In genomic region chr9:121821326-121821725, GRCh38 we compare ENCODE assay signal across 20 cellular contexts.
DNase-seq lines count a peak whose midpoint lies in the region; ATAC-seq, FAIRE-seq and TF ChIP-seq lines count a peak whose summit lies in the region.
"Had no signal": no experiment of that assay in that cellular context is flagged by ENCODE, and none has a peak within 500 bp of the region (broad histone marks: within the 10 kb centered on the region; RNA-seq: fewer than 3 reads in every experiment).

No MANE protein-coding gene starts in this region.

- TF ChIP-seq POLR2A in H1 (IDR thresholded peaks at IDR 0.05; ENCODE audit: control extremely low read depth in 1 of 2, low read depth in 2 of 2, low read length in 2 of 2) = no peak

- H2BK15ac ChIP-seq in H1 (ENCODE audit: low read length) = 0 out of 2 replicates have a peak overlapping the region, but pooled peaks have one; percentile 31

- no peaks in the 10 kb centered on the region for H3K9me3 Mint-ChIP-seq in activated CD4-positive, alpha-beta memory T cell treated with anti-CD3 and anti-CD28 coated beads, Interleukin-2, amount 10 ng/mL, durations not matched to agents 7 days and 5 days
- H3K9me3 Mint-ChIP-seq in activated CD4-positive, alpha-beta memory T cell treated with anti-CD3 and anti-CD28 coated beads for 36 hours = no peaks in the 10 kb centered on the region
- H3K9me3 Mint-ChIP-seq in osteocyte (ENCODE audit: unreplicated experiment) = no peaks in the 10 kb centered on the region
- H3K9me3 Mint-ChIP-seq: CD4-positive, CD25-positive, alpha-beta regulatory T cell had no signal

- H3K4me1 Mint-ChIP-seq in activated CD4-positive, alpha-beta memory T cell treated with anti-CD3 and anti-CD28 coated beads, Interleukin-2, amount 10 ng/mL, durations not matched to agents 7 days and 5 days = no peaks in the 10 kb centered on the region
- H3K4me1 Mint-ChIP-seq in activated CD4-positive, alpha-beta memory T cell treated with anti-CD3 and anti-CD28 coated beads for 36 hours (ENCODE audit: low read depth) = no peaks in the 10 kb centered on the region
- peaks cover 7% of the 10 kb centered on the region for H3K4me1 Mint-ChIP-seq in osteocyte (ENCODE audit: unreplicated experiment)
- H3K4me1 Mint-ChIP-seq: CD4-positive, CD25-positive, alpha-beta regulatory T cell had no signal

- H3K9me2 ChIP-seq in OCI-LY7 (ENCODE audit: insufficient read depth, low read length) = no peaks in the 10 kb centered on the region

- H3K4me1 ChIP-seq in OCI-LY7 (ENCODE audit: insufficient read depth, low read length, poor library complexity, severe bottlenecking) (peaks cover 33% of the 10 kb centered on the region), H1 (replicated peaks in 1 of 4; ENCODE audit: control insufficient read depth in 3 of 4, insufficient read depth in 4 of 4, low read length in 3 of 4) (peaks cover 6 to 21% (median 13%) of the 10 kb centered on the region in 4 experiments), psoas muscle (peaks cover 5% of the 10 kb centered on the region)

- H3K27ac ChIP-seq in OCI-LY7 (ENCODE audit: low read depth, low read length, poor library complexity, severe bottlenecking) (no peak overlapping the region), H1 (ENCODE audit: low read depth, low read length) (no peak overlapping the region), psoas muscle (no peak overlapping the region)
- H3K27ac ChIP-seq: 22Rv1, SJCRH30 had no signal

- no peaks in the 10 kb centered on the region for H3K36me3 Mint-ChIP-seq in activated CD4-positive, alpha-beta memory T cell treated with anti-CD3 and anti-CD28 coated beads, Interleukin-2, amount 10 ng/mL, durations not matched to agents 7 days and 5 days (ENCODE audit: low read depth)
- H3K36me3 Mint-ChIP-seq in activated CD4-positive, alpha-beta memory T cell treated with anti-CD3 and anti-CD28 coated beads for 36 hours = no peaks in the 10 kb centered on the region
- H3K36me3 Mint-ChIP-seq in osteocyte (ENCODE audit: unreplicated experiment) = peaks cover 2% of the 10 kb centered on the region
- H3K36me3 Mint-ChIP-seq: CD4-positive, CD25-positive, alpha-beta regulatory T cell had no signal

- CTCF ChIA-PET in activated CD4-positive, alpha-beta memory T cell treated with anti-CD3 and anti-CD28 coated beads, Interleukin-2, amount 10 ng/mL, durations not matched to agents 7 days and 5 days (lab: Charles Lee) = no interaction called here
- CTCF ChIA-PET in activated CD4-positive, alpha-beta memory T cell treated with anti-CD3 and anti-CD28 coated beads for 36 hours (lab: Charles Lee) = no interaction called here
- CTCF ChIA-PET in OCI-LY7 (lab: Charles Lee; ENCODE audit: unreplicated experiment) = no interaction called here
- CTCF ChIA-PET in H1 (lab: Charles Lee; ENCODE audit: partially characterized antibody) = interaction anchor here (0.9 to 2.5 kb wide), 9 partner anchors 9 to 201 kb away, joined by 3 to 8 read pairs (median 4); no protein-coding TSS in a partner anchor

- no TSS peak for BruUV-seq in OCI-LY7 (replicated peaks; lab: Mats Ljungman, UMichigan)

- H2BK120ac ChIP-seq in H1 (replicated peaks; ENCODE audit: low read depth, low read length) = no peak overlapping the region

- intact Hi-C loops in activated CD4-positive, alpha-beta memory T cell treated with anti-CD3 and anti-CD28 coated beads for 36 hours (cut with micrococcal nuclease) = no loop called here
- intact Hi-C loops in OCI-LY7 (cut with micrococcal nuclease; ENCODE audit: unreplicated experiment) (no loop called here), psoas muscle (cut with DNase I) (no loop called here)

- peak overlapping the region; percentile 60; the same call in 1 of the 2 replicates for H2BK12ac ChIP-seq in H1 (ENCODE audit: low read depth, low read length)

- H3K4me2 ChIP-seq in OCI-LY7 (ENCODE audit: low read length) = peak overlapping the region; percentile 42; the same call in 1 of the 2 replicates
- H3K4me2 ChIP-seq in H1 (ENCODE audit: insufficient read depth in 1 of 2, low read depth in 2 of 2, low read length in 2 of 2) = no peak overlapping the region

- H3K14ac ChIP-seq in H1 (ENCODE audit: insufficient read length) = no peak overlapping the region

- H3K9me3 ChIP-seq in OCI-LY7 (ENCODE audit: low read length) (no peaks in the 10 kb centered on the region), H1 (ENCODE audit: insufficient read depth in 2 of 2, low read depth in 1 of 2, low read length in 1 of 2) (no peaks in the 10 kb centered on the region), psoas muscle (no peaks in the 10 kb centered on the region)
- H3K9me3 ChIP-seq: SJCRH30 had no signal

- TF ChIP-seq CTCF in OCI-LY7 (conservative IDR thresholded peaks at IDR 0.05; ENCODE audit: low read length) (no peak), H1 (IDR thresholded peaks at IDR 0.05; ENCODE audit: control extremely low read depth in 1 of 3, insufficient read depth in 1 of 3, low read depth in 1 of 3, low read length in 3 of 3) (no peak), osteocyte (IDR thresholded peaks at IDR 0.05) (no peak), psoas muscle (IDR thresholded peaks at IDR 0.05) (no peak)

- 95% methylated on average over 5 of the region's 5 CpGs; no CpG with 5 or more reads in 1 of the 2 experiments for WGBS in H1 (ENCODE audit: extremely low coverage in 1 of 2, insufficient coverage in 1 of 2, insufficient read length in 1 of 2, insufficient replicate concordance in 2 of 2, low coverage in 1 of 2, low lambda C conversion rate in 2 of 2, missing lambda C conversion rate in 1 of 2), 2 experiments
- 92 to 93% (median 93%) methylated on average over 5 of the region's 5 CpGs for WGBS in psoas muscle, 3 donors

- no peak overlapping the region for H3K27ac Mint-ChIP-seq in activated CD4-positive, alpha-beta memory T cell treated with anti-CD3 and anti-CD28 coated beads, Interleukin-2, amount 10 ng/mL, durations not matched to agents 7 days and 5 days
- no peak overlapping the region for H3K27ac Mint-ChIP-seq in activated CD4-positive, alpha-beta memory T cell treated with anti-CD3 and anti-CD28 coated beads for 36 hours
- no peak overlapping the region for H3K27ac Mint-ChIP-seq in osteocyte (ENCODE audit: unreplicated experiment)
- H3K27ac Mint-ChIP-seq: CD4-positive, CD25-positive, alpha-beta regulatory T cell had no signal

- H3K23ac ChIP-seq in H1 (ENCODE audit: insufficient read length) = no peak overlapping the region

- POLR2A ChIA-PET in activated CD4-positive, alpha-beta memory T cell treated with anti-CD3 and anti-CD28 coated beads, Interleukin-2, amount 10 ng/mL, durations not matched to agents 7 days and 5 days (lab: Charles Lee) = no interaction called here
- POLR2A ChIA-PET in activated CD4-positive, alpha-beta memory T cell treated with anti-CD3 and anti-CD28 coated beads for 36 hours (lab: Charles Lee) = no interaction called here
- POLR2A ChIA-PET in OCI-LY7 (lab: Charles Lee) = interaction anchor here (2.3 kb wide), 1 partner anchor 12 kb away, joined by 6 read pairs; no protein-coding TSS in a partner anchor
- POLR2A ChIA-PET in H1 (lab: Charles Lee; ENCODE audit: partially characterized antibody) = interaction anchor here (0.8 kb wide), 1 partner anchor 14 kb away, joined by 3 read pairs; no protein-coding TSS in a partner anchor

- no peaks in the 10 kb centered on the region for H3K36me3 ChIP-seq in OCI-LY7 (ENCODE audit: insufficient read depth, low read length)
- H3K36me3 ChIP-seq in H1 (ENCODE audit: control insufficient read depth in 2 of 4, insufficient read depth in 4 of 4, low read length in 3 of 4) = no peaks in the 10 kb centered on the region
- peaks cover 0 to 23% of the 10 kb centered on the region in 2 donors for H3K36me3 ChIP-seq in psoas muscle (ENCODE audit: insufficient read depth in 1 of 2, low read depth in 1 of 2)
- H3K36me3 ChIP-seq: SJCRH30 had no signal

- FAIRE-seq in H1 (lab: Jason Lieb, UNC) = no peak

- H3K18ac ChIP-seq in H1 (ENCODE audit: extremely low read depth, low read length) = no peak overlapping the region

- H3K27me3 ChIP-seq in H1 (replicated peaks in 1 of 4; ENCODE audit: control insufficient read depth in 3 of 4, extremely low read depth in 1 of 4, insufficient read depth in 3 of 4, low read length in 3 of 4) (no peaks in the 10 kb centered on the region), psoas muscle (ENCODE audit: insufficient read depth in 3 of 3, low read length in 2 of 3) (no peaks in the 10 kb centered on the region)

- H2BK5ac ChIP-seq in H1 (ENCODE audit: low read depth, low read length) = no peak overlapping the region

- no peak overlapping the region for H3K4me3 ChIP-seq in OCI-LY7 (ENCODE audit: low read depth, low read length, poor library complexity, severe bottlenecking)
- no peak overlapping the region for H3K4me3 ChIP-seq in H1 (ENCODE audit: extremely low read depth in 1 of 4, insufficient read depth in 2 of 4, low read depth in 3 of 4, low read length in 4 of 4)
- no peak overlapping the region for H3K4me3 ChIP-seq in psoas muscle

- no peak overlapping the region for H3K4me3 Mint-ChIP-seq in activated CD4-positive, alpha-beta memory T cell treated with anti-CD3 and anti-CD28 coated beads, Interleukin-2, amount 10 ng/mL, durations not matched to agents 7 days and 5 days
- H3K4me3 Mint-ChIP-seq in activated CD4-positive, alpha-beta memory T cell treated with anti-CD3 and anti-CD28 coated beads for 36 hours = no peak overlapping the region
- no peak overlapping the region for H3K4me3 Mint-ChIP-seq in osteocyte (ENCODE audit: unreplicated experiment)
- H3K4me3 Mint-ChIP-seq: CD4-positive, CD25-positive, alpha-beta regulatory T cell had no signal

- H4K5ac ChIP-seq in H1 (ENCODE audit: insufficient read length, low read depth, low read length) = no peak overlapping the region

- no peak for TF ChIP-seq EP300 in H1 (IDR thresholded peaks at IDR 0.05; ENCODE audit: borderline replicate concordance in 1 of 2, low read depth in 2 of 2, low read length in 2 of 2)

- no peak overlapping the region for H4K91ac ChIP-seq in H1 (replicated peaks; ENCODE audit: insufficient read length, low read length)

- DNase-seq in activated CD4-positive, alpha-beta memory T cell treated with anti-CD3 and anti-CD28 coated beads, Interleukin-2, amount 10 ng/mL, durations not matched to agents 7 days and 5 days = peak; percentile 9
- DNase-seq in activated CD4-positive, alpha-beta memory T cell treated with anti-CD3 and anti-CD28 coated beads for 36 hours = no peak
- DNase-seq in OCI-LY7 (ENCODE audit: low spot score) (no peak), H1 (ENCODE audit: low read depth in 1 of 2, low spot score in 2 of 2) (no peak), osteocyte (ENCODE audit: extremely low spot score, unreplicated experiment) (peak; percentile 62), NOMO-1 treated with DMSO at 0.1 percent for 48 hours (lab: John Stamatoyannopoulos, UW; ENCODE audit: unreplicated experiment) (no peak), psoas muscle (no peak), NCI-H2107 (lab: John Stamatoyannopoulos, UW) (no peak)
- DNase-seq: CD4-positive, CD25-positive, alpha-beta regulatory T cell; COR-L47; DMS 273 treated with DMSO at 0.1 percent for 48 hours; GDM1; Kasumi-1; MM.1S; NCI-H1105; NCI-H510A treated with DMSO at 0.1 percent for 48 hours; NCI-H774 had no signal

- H2AFZ ChIP-seq in OCI-LY7 (ENCODE audit: low read length) = no peak overlapping the region
- H2AFZ ChIP-seq in H1 (ENCODE audit: low read length) = no peak overlapping the region

- no peaks in the 10 kb centered on the region for H3K27me3 Mint-ChIP-seq in activated CD4-positive, alpha-beta memory T cell treated with anti-CD3 and anti-CD28 coated beads, Interleukin-2, amount 10 ng/mL, durations not matched to agents 7 days and 5 days
- H3K27me3 Mint-ChIP-seq in activated CD4-positive, alpha-beta memory T cell treated with anti-CD3 and anti-CD28 coated beads for 36 hours = no peaks in the 10 kb centered on the region
- H3K27me3 Mint-ChIP-seq in osteocyte (ENCODE audit: unreplicated experiment) = peaks cover 4% of the 10 kb centered on the region

- ATAC-seq in psoas muscle = no peak
- ATAC-seq: HCT116 had no signal

- H3K23me2 ChIP-seq in H1 (ENCODE audit: low read depth, low read length) = no peaks in the 10 kb centered on the region; the same call in 1 of the 2 replicates

- H3K9ac ChIP-seq in H1 (replicated peaks in 1 of 4; ENCODE audit: extremely low read depth in 1 of 4, low read depth in 3 of 4, low read length in 3 of 4) = no peak overlapping the region

- no peak overlapping the region for H3K4ac ChIP-seq in H1 (replicated peaks; ENCODE audit: insufficient read length, low read depth, low read length)

- peaks cover 2% of the 10 kb centered on the region; the same call in 1 of the 2 replicates for H3K79me1 ChIP-seq in H1 (ENCODE audit: low read depth, low read length)

- TF ChIP-seq RAD21 in H1 (IDR thresholded peaks at IDR 0.05 in 1 of 2, conservative IDR thresholded peaks at IDR 0.05 in 1 of 2; ENCODE audit: low read depth in 2 of 2, low read length in 2 of 2) = no peak

- no peak overlapping the region; the same call in 1 of the 2 replicates for H4K8ac ChIP-seq in H1 (ENCODE audit: extremely low read depth, insufficient read depth, low read length)

- no peak overlapping the region for H2AK5ac ChIP-seq in H1 (ENCODE audit: low read depth, low read length)

- H3K79me2 ChIP-seq in OCI-LY7 (ENCODE audit: insufficient read depth, low read depth, low read length) (no peaks in the 10 kb centered on the region), H1 (ENCODE audit: control insufficient read depth in 1 of 2, insufficient read depth in 2 of 2, low read length in 2 of 2) (no peaks in the 10 kb centered on the region)

- H4K20me1 ChIP-seq in OCI-LY7 (ENCODE audit: insufficient read depth, low read length) (no peaks in the 10 kb centered on the region), H1 (replicated peaks in 1 of 2; ENCODE audit: control insufficient read depth in 1 of 2, insufficient read depth in 2 of 2, low read length in 2 of 2) (peaks cover 0 to 2% of the 10 kb centered on the region in 2 experiments)

- no peak overlapping the region for H2BK20ac ChIP-seq in H1 (ENCODE audit: low read length)

- H3K56ac ChIP-seq in H1 (replicated peaks; ENCODE audit: insufficient read length, low read depth, low read length) = no peak overlapping the region

Comparison
In these comparisons a context has a peak if more than half of its experiments do, and no peak if none do; other contexts are left out.
1. DNase-seq: peak in activated CD4-positive, alpha-beta memory T cell treated with anti-CD3 and anti-CD28 coated beads, Interleukin-2, amount 10 ng/mL, durations not matched to agents 7 days and 5 days (single experiment) and osteocyte (single experiment); none in activated CD4-positive, alpha-beta memory T cell treated with anti-CD3 and anti-CD28 coated beads for 36 hours (single experiment), OCI-LY7 (single experiment), H1 (0 of 2), NOMO-1 treated with DMSO at 0.1 percent for 48 hours (single experiment), psoas muscle (0 of 2) and NCI-H2107 (single experiment).
2. POLR2A ChIA-PET loops: an anchor here in OCI-LY7 (2.3 kb wide) and H1 (0.8 kb wide); none called in activated CD4-positive, alpha-beta memory T cell treated with anti-CD3 and anti-CD28 coated beads, Interleukin-2, amount 10 ng/mL, durations not matched to agents 7 days and 5 days and activated CD4-positive, alpha-beta memory T cell treated with anti-CD3 and anti-CD28 coated beads for 36 hours.